ENCODE assay signal across 21 cellular contexts in the genomic region with DNA sequence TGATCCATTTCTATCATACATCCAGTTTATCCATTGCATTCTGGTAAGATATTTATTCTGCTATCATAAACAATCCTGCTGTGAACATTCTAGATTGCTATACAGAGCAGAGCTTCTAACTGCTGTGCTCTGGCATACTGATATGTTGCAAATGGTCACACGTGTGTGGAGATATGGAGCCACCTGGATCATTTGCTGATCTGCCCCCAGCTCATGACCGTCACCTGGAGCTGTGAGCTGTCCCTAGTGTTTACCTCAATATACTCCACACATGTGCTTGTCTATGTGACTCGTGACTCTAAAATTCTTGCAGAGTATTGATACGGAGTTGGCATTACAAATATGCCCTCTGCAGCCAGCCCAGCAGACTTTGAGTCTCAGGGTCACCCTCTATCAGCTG.
"Had no signal": no experiment of that assay in that cellular context is flagged by ENCODE, and none has a peak within 500 bp of the region (broad histone marks: within the 10 kb centered on the region; RNA-seq: fewer than 3 reads in every experiment).

No MANE protein-coding gene starts in this region.

- H3K4me1 ChIP-seq: esophagus muscularis mucosa, foreskin keratinocyte, gastroesophageal sphincter, left lung, lower lobe of right lung had no signal

- H3K27me3 ChIP-seq: dorsolateral prefrontal cortex, esophagus muscularis mucosa, foreskin keratinocyte, gastroesophageal sphincter, heart left ventricle, left lung had no signal

- ATAC-seq: foreskin keratinocyte, gastroesophageal sphincter, heart left ventricle, left cardiac atrium, left lung, left ventricle myocardium superior, lower lobe of right lung, mucosa of descending colon had no signal

- H3K27ac ChIP-seq: coronary artery, dorsolateral prefrontal cortex, esophagus muscularis mucosa, foreskin keratinocyte, gastroesophageal sphincter, heart left ventricle, left lung, lower lobe of right lung had no signal

- H3K9me3 ChIP-seq: gastroesophageal sphincter, lower lobe of right lung, mucosa of descending colon had no signal

- H3K36me3 ChIP-seq: esophagus muscularis mucosa, gastroesophageal sphincter, heart left ventricle, left lung, lower lobe of right lung had no signal

- FAIRE-seq: endothelial cell of umbilical vein, frontal cortex, islet of Langerhans, keratinocyte had no signal

- DNase-seq: dermis blood vessel endothelial cell; dorsolateral prefrontal cortex; effector CD4-positive, alpha-beta T cell; effector memory CD4-positive, alpha-beta T cell; foreskin keratinocyte; heart left ventricle; hippocampal formation; left cardiac atrium; left lung; left ventricle myocardium superior; lower lobe of right lung; mesenchymal stem cell; mucosa of descending colon; naive B cell had no signal

- H3K4me3 ChIP-seq: coronary artery, dorsolateral prefrontal cortex, esophagus muscularis mucosa, gastroesophageal sphincter, heart left ventricle, left lung, lower lobe of right lung, mucosa of descending colon had no signal
